In the genomic region with DNA sequence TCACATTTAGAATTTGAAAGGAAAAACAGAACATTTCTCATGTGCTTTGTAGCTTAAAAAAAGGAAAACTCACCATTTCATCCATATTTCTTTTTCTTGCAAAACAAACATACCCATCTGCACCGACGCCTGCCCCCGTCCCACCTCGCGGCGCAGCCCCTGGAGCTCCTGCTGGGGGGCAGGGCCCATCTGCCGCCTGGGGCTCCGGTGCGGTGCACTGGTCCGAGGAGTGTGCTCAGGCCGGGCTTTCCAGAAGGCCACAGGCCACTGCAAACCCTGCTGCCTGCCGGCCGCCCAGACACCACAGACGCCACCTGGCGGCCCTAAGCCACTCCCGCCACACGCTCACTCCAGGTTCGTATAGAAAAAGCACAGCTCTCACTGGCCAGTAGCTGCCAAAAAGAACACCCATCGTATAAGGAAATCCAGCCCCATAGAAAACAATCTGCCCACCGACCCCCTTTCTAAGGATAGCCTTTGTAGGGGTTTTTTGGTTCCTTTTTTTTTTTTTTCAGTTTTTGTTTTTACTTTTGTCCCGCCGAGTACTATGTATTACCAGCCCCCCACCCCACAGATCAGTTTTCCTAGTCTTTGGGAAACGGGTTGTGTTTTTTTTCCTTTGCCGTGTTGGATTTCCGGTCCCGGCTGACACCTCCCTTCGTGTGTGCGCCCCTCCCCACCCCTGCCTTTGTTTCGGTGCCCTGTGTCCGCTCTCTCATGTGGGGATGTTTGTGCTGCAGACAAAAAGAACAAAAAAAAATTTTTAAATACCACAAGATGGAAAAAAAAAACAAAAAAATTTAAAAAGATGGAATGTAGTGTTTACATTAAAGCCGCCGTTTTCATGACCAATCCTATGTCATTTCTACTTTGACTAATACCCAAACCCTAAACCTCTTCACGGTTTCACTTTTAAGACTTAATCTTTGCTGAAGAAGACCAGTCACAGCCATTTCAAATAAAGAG, we compare ENCODE assay signal across 1 cellular context.
TF ChIP-seq lines count a peak whose summit lies in the region.

No MANE protein-coding gene starts in this region.

TF ChIP-seq in GM12878, 131 proteins besides CTCF, POLR2A, EP300 and RAD21 (continued from another document and continues in another):
- no peak for TF ChIP-seq BCL3 (IDR thresholded peaks at IDR 0.05; ENCODE audit: borderline replicate concordance, insufficient read depth, low read depth, low read length, poor library complexity, severe bottlenecking)
- TF ChIP-seq, protein P1, sequence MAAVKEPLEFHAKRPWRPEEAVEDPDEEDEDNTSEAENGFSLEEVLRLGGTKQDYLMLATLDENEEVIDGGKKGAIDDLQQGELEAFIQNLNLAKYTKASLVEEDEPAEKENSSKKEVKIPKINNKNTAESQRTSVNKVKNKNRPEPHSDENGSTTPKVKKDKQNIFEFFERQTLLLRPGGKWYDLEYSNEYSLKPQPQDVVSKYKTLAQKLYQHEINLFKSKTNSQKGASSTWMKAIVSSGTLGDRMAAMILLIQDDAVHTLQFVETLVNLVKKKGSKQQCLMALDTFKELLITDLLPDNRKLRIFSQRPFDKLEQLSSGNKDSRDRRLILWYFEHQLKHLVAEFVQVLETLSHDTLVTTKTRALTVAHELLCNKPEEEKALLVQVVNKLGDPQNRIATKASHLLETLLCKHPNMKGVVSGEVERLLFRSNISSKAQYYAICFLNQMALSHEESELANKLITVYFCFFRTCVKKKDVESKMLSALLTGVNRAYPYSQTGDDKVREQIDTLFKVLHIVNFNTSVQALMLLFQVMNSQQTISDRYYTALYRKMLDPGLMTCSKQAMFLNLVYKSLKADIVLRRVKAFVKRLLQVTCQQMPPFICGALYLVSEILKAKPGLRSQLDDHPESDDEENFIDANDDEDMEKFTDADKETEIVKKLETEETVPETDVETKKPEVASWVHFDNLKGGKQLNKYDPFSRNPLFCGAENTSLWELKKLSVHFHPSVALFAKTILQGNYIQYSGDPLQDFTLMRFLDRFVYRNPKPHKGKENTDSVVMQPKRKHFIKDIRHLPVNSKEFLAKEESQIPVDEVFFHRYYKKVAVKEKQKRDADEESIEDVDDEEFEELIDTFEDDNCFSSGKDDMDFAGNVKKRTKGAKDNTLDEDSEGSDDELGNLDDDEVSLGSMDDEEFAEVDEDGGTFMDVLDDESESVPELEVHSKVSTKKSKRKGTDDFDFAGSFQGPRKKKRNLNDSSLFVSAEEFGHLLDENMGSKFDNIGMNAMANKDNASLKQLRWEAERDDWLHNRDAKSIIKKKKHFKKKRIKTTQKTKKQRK (IDR thresholded peaks at IDR 0.05; ENCODE audit: low read depth, low read length), result no peak
- TF ChIP-seq, protein P2, sequence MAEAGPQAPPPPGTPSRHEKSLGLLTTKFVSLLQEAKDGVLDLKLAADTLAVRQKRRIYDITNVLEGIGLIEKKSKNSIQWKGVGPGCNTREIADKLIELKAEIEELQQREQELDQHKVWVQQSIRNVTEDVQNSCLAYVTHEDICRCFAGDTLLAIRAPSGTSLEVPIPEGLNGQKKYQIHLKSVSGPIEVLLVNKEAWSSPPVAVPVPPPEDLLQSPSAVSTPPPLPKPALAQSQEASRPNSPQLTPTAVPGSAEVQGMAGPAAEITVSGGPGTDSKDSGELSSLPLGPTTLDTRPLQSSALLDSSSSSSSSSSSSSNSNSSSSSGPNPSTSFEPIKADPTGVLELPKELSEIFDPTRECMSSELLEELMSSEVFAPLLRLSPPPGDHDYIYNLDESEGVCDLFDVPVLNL (IDR thresholded peaks at IDR 0.05; ENCODE audit: low read depth, low read length), result no peak; the same call in 1 of the 2 replicates
- TF ChIP-seq BACH1 (IDR thresholded peaks at IDR 0.05; ENCODE audit: borderline replicate concordance), result peak; percentile 47; the same call in 1 of the 2 replicates
- no peak for TF ChIP-seq GABPA (IDR thresholded peaks at IDR 0.05; ENCODE audit: low read depth)
- TF ChIP-seq ZNF622 (IDR thresholded peaks at IDR 0.05), result no peak
- TF ChIP-seq IKZF2 (IDR thresholded peaks at IDR 0.05), result peak in 1 of 2 experiments; percentile 33; a peak in 1 of 4 replicates
- no peak for TF ChIP-seq TBL1XR1 (IDR thresholded peaks at IDR 0.05; ENCODE audit: low read depth, low read length)
- no peak for TF ChIP-seq ZZZ3 (IDR thresholded peaks at IDR 0.05; ENCODE audit: control insufficient read depth, insufficient read length, low read depth)
- no peak for TF ChIP-seq ATF3 (IDR thresholded peaks at IDR 0.05; ENCODE audit: borderline replicate concordance, extremely low read depth, low read depth, low read length)
- 0 out of 2 replicates have a peak, but pooled peaks have one; percentile 12 for TF ChIP-seq CREM (IDR thresholded peaks at IDR 0.05; ENCODE audit: low read depth)
- TF ChIP-seq NR2F1 (conservative IDR thresholded peaks at IDR 0.05), result peak; percentile 82
- TF ChIP-seq YY1 (IDR thresholded peaks at IDR 0.05; ENCODE audit: low read depth, low read length), result peak; percentile 64; the same call in 1 of the 2 replicates
- TF ChIP-seq CHD1 (IDR thresholded peaks at IDR 0.05; ENCODE audit: low read depth, low read length), result no peak
- TF ChIP-seq STAT1 (conservative IDR thresholded peaks at IDR 0.05), result 0 out of 2 replicates have a peak, but pooled peaks have one; percentile 30
- 0 out of 2 replicates have a peak, but pooled peaks have one; percentile 17 for TF ChIP-seq EED (IDR thresholded peaks at IDR 0.05; ENCODE audit: low read depth)
- TF ChIP-seq SIX5 (IDR thresholded peaks at IDR 0.05; ENCODE audit: low read depth, low read length, severe bottlenecking), result no peak
- peak; percentile 34; the same call in 1 of the 2 replicates for TF ChIP-seq ATF2 (IDR thresholded peaks at IDR 0.05; ENCODE audit: low read length)
- TF ChIP-seq, protein P3, sequence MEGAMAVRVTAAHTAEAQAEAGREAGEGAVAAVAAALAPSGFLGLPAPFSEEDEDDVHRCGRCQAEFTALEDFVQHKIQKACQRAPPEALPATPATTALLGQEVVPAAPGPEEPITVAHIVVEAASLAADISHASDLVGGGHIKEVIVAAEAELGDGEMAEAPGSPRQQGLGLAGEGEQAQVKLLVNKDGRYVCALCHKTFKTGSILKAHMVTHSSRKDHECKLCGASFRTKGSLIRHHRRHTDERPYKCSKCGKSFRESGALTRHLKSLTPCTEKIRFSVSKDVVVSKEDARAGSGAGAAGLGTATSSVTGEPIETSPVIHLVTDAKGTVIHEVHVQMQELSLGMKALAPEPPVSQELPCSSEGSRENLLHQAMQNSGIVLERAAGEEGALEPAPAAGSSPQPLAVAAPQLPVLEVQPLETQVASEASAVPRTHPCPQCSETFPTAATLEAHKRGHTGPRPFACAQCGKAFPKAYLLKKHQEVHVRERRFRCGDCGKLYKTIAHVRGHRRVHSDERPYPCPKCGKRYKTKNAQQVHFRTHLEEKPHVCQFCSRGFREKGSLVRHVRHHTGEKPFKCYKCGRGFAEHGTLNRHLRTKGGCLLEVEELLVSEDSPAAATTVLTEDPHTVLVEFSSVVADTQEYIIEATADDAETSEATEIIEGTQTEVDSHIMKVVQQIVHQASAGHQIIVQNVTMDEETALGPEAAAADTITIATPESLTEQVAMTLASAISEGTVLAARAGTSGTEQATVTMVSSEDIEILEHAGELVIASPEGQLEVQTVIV (IDR thresholded peaks at IDR 0.05; ENCODE audit: borderline replicate concordance, partially characterized antibody), result no peak
- TF ChIP-seq WRNIP1 (IDR thresholded peaks at IDR 0.05; ENCODE audit: borderline replicate concordance, low read depth, low read length), result no peak
- TF ChIP-seq BHLHE40 (IDR thresholded peaks at IDR 0.05; ENCODE audit: borderline replicate concordance in 1 of 2, low read depth in 2 of 2, low read length in 1 of 2), result peak; percentile 6 to 52; a peak in 2 of 4 replicates
- no peak; the same call in 1 of the 2 replicates for TF ChIP-seq HCFC1 (IDR thresholded peaks at IDR 0.05; ENCODE audit: low read length)
- TF ChIP-seq, protein P4, sequence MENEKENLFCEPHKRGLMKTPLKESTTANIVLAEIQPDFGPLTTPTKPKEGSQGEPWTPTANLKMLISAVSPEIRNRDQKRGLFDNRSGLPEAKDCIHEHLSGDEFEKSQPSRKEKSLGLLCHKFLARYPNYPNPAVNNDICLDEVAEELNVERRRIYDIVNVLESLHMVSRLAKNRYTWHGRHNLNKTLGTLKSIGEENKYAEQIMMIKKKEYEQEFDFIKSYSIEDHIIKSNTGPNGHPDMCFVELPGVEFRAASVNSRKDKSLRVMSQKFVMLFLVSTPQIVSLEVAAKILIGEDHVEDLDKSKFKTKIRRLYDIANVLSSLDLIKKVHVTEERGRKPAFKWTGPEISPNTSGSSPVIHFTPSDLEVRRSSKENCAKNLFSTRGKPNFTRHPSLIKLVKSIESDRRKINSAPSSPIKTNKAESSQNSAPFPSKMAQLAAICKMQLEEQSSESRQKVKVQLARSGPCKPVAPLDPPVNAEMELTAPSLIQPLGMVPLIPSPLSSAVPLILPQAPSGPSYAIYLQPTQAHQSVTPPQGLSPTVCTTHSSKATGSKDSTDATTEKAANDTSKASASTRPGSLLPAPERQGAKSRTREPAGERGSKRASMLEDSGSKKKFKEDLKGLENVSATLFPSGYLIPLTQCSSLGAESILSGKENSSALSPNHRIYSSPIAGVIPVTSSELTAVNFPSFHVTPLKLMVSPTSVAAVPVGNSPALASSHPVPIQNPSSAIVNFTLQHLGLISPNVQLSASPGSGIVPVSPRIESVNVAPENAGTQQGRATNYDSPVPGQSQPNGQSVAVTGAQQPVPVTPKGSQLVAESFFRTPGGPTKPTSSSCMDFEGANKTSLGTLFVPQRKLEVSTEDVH (IDR thresholded peaks at IDR 0.05; ENCODE audit: low read depth, partially characterized antibody), result no peak
- peak; percentile 97 for TF ChIP-seq PAX5 (IDR thresholded peaks at IDR 0.05; ENCODE audit: borderline replicate concordance, low read depth, low read length)
- TF ChIP-seq NFYA (IDR thresholded peaks at IDR 0.05; ENCODE audit: borderline replicate concordance, low read depth, low read length), result no peak
- TF ChIP-seq RELA (IDR thresholded peaks at IDR 0.05; ENCODE audit: borderline replicate concordance, partially characterized antibody), result no peak
- peak; percentile 51 for TF ChIP-seq MAX (IDR thresholded peaks at IDR 0.05; ENCODE audit: low read depth, low read length)
- TF ChIP-seq, protein P5, sequence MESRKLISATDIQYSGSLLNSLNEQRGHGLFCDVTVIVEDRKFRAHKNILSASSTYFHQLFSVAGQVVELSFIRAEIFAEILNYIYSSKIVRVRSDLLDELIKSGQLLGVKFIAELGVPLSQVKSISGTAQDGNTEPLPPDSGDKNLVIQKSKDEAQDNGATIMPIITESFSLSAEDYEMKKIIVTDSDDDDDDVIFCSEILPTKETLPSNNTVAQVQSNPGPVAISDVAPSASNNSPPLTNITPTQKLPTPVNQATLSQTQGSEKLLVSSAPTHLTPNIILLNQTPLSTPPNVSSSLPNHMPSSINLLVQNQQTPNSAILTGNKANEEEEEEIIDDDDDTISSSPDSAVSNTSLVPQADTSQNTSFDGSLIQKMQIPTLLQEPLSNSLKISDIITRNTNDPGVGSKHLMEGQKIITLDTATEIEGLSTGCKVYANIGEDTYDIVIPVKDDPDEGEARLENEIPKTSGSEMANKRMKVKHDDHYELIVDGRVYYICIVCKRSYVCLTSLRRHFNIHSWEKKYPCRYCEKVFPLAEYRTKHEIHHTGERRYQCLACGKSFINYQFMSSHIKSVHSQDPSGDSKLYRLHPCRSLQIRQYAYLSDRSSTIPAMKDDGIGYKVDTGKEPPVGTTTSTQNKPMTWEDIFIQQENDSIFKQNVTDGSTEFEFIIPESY (IDR thresholded peaks at IDR 0.05), result no peak
- TF ChIP-seq SMAD5 (IDR thresholded peaks at IDR 0.05; ENCODE audit: low read depth), result no peak
- TF ChIP-seq RBBP5 (conservative IDR thresholded peaks at IDR 0.05), result no peak
- TF ChIP-seq, protein P6, sequence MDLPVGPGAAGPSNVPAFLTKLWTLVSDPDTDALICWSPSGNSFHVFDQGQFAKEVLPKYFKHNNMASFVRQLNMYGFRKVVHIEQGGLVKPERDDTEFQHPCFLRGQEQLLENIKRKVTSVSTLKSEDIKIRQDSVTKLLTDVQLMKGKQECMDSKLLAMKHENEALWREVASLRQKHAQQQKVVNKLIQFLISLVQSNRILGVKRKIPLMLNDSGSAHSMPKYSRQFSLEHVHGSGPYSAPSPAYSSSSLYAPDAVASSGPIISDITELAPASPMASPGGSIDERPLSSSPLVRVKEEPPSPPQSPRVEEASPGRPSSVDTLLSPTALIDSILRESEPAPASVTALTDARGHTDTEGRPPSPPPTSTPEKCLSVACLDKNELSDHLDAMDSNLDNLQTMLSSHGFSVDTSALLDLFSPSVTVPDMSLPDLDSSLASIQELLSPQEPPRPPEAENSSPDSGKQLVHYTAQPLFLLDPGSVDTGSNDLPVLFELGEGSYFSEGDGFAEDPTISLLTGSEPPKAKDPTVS (IDR thresholded peaks at IDR 0.05; ENCODE audit: low read depth, low read length), result no peak
- no peak for TF ChIP-seq CBX3 (IDR thresholded peaks at IDR 0.05; ENCODE audit: borderline replicate concordance, low read depth)
